ENCODE assay signal across 9 cellular contexts in the genomic region with DNA sequence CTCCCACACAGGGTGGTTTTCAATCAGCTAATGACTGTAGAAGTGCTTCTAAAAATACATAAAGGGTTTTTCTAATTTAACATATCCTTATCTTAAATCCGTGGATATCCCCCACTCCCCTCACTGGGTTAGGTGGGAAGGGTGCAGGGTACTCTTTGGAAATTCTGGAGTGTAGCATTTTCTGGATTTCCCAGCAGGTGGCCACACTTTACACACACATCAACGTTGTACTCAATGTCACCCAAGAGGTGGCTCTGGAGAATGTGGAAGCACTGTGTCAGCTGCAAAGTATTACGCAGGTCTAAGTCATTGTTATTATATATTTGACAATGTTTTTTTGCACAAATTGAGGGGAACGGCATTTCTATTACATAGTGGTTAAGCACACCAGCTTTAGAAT.
DNase-seq lines count a peak whose midpoint lies in the region; ATAC-seq, FAIRE-seq and TF ChIP-seq lines count a peak whose summit lies in the region.
"Had no signal": no experiment of that assay in that cellular context is flagged by ENCODE, and none has a peak within 500 bp of the region (broad histone marks: within the 10 kb centered on the region; RNA-seq: fewer than 3 reads in every experiment).

No MANE protein-coding gene starts in this region.

- H3K4me1 ChIP-seq in pancreas = no peaks in the 10 kb centered on the region

- peaks cover 27% of the 10 kb centered on the region for H3K27me3 Mint-ChIP-seq in activated CD8-positive, alpha-beta T cell treated with anti-CD3 and anti-CD28 coated beads, Interleukin-2, amount 10 ng/mL, durations not matched to agents 7 days and 5 days (ENCODE audit: low read depth)

- H3K27ac Mint-ChIP-seq in activated CD8-positive, alpha-beta T cell treated with anti-CD3 and anti-CD28 coated beads, Interleukin-2, amount 10 ng/mL, durations not matched to agents 7 days and 5 days = no peak overlapping the region
- H3K27ac Mint-ChIP-seq: activated CD4-positive, alpha-beta memory T cell treated with anti-CD3 and anti-CD28 coated beads for 36 hours had no signal

- CTCF ChIA-PET in activated CD8-positive, alpha-beta T cell treated with anti-CD3 and anti-CD28 coated beads, Interleukin-2, amount 10 ng/mL, durations not matched to agents 7 days and 5 days (lab: Charles Lee) = interaction anchor here (0.7 to 1.1 kb wide), 3 partner anchors 10 to 33 kb away, joined by 3 read pairs; no protein-coding TSS in a partner anchor

- peak; percentile 13 for DNase-seq in DMS53 (lab: John Stamatoyannopoulos, UW)
- DNase-seq in DMS53 treated with DMSO at 0.1 percent for 48 hours (lab: John Stamatoyannopoulos, UW; ENCODE audit: unreplicated experiment) = no peak
- no peak for DNase-seq in LNCaP clone FGC (ENCODE audit: low read depth)
- no peak for DNase-seq in epithelial cell of proximal tubule (ENCODE audit: low read depth)
- DNase-seq in pancreas = no peak
- no peak for DNase-seq in cerebellum (ENCODE audit: low spot score)
- no peak for DNase-seq in GM20000 (ENCODE audit: low spot score)
- DNase-seq in activated CD8-positive, alpha-beta T cell treated with anti-CD3 and anti-CD28 coated beads, Interleukin-2, amount 10 ng/mL, durations not matched to agents 7 days and 5 days = no peak
- DNase-seq: activated CD4-positive, alpha-beta memory T cell treated with anti-CD3 and anti-CD28 coated beads for 36 hours had no signal

- 18 to 24% methylated on average over 4 of the region's 4 CpGs for WGBS in pancreas, 2 donors

- POLR2A ChIA-PET in activated CD8-positive, alpha-beta T cell treated with anti-CD3 and anti-CD28 coated beads, Interleukin-2, amount 10 ng/mL, durations not matched to agents 7 days and 5 days (lab: Charles Lee) = interaction anchor here (0.5 kb wide), 1 partner anchor 186 kb away, joined by 3 read pairs; no protein-coding TSS in a partner anchor

- H3K4me3 ChIP-seq in LNCaP clone FGC (ENCODE audit: low read depth, low read length) (no peak overlapping the region), epithelial cell of proximal tubule (ENCODE audit: low read depth, low read length) (no peak overlapping the region), pancreas (no peak overlapping the region)

- H3K4me3 Mint-ChIP-seq in activated CD8-positive, alpha-beta T cell treated with anti-CD3 and anti-CD28 coated beads, Interleukin-2, amount 10 ng/mL, durations not matched to agents 7 days and 5 days = no peak overlapping the region
- H3K4me3 Mint-ChIP-seq: activated CD4-positive, alpha-beta memory T cell treated with anti-CD3 and anti-CD28 coated beads for 36 hours had no signal

- FAIRE-seq in pancreas (lab: Jason Lieb, UNC) = no peak

- no peak overlapping the region for H3K27ac ChIP-seq in pancreas

- H3K36me3 ChIP-seq in pancreas = no peaks in the 10 kb centered on the region

- H3K36me3 Mint-ChIP-seq in activated CD8-positive, alpha-beta T cell treated with anti-CD3 and anti-CD28 coated beads, Interleukin-2, amount 10 ng/mL, durations not matched to agents 7 days and 5 days (ENCODE audit: low read depth) = no peaks in the 10 kb centered on the region
- H3K36me3 Mint-ChIP-seq: activated CD4-positive, alpha-beta memory T cell treated with anti-CD3 and anti-CD28 coated beads for 36 hours had no signal

- TF ChIP-seq CTCF in LNCaP clone FGC (IDR thresholded peaks at IDR 0.05; ENCODE audit: control insufficient read depth, extremely low read depth, insufficient read depth) (peak; percentile 50), epithelial cell of proximal tubule (conservative IDR thresholded peaks at IDR 0.05; ENCODE audit: low read depth, low read length) (peak; percentile 55), pancreas (IDR thresholded peaks at IDR 0.05) (peak in 2 of 4 donors; percentile 8 to 20), GM20000 (IDR thresholded peaks at IDR 0.05; ENCODE audit: extremely low read depth, missing control alignments) (no peak)

- peak; percentile 55 to 75 (median 68) for ATAC-seq in pancreas
- ATAC-seq in activated CD8-positive, alpha-beta T cell treated with anti-CD3 and anti-CD28 coated beads, Interleukin-2, amount 10 ng/mL, durations not matched to agents 7 days and 5 days = no peak

- H3K4me1 Mint-ChIP-seq in activated CD8-positive, alpha-beta T cell treated with anti-CD3 and anti-CD28 coated beads, Interleukin-2, amount 10 ng/mL, durations not matched to agents 7 days and 5 days (ENCODE audit: low read depth) = no peaks in the 10 kb centered on the region

- no peaks in the 10 kb centered on the region for H3K9me3 ChIP-seq in pancreas

- no peaks in the 10 kb centered on the region for H3K27me3 ChIP-seq in pancreas

- no peaks in the 10 kb centered on the region for H3K9me3 Mint-ChIP-seq in activated CD8-positive, alpha-beta T cell treated with anti-CD3 and anti-CD28 coated beads, Interleukin-2, amount 10 ng/mL, durations not matched to agents 7 days and 5 days (ENCODE audit: insufficient read depth)
- H3K9me3 Mint-ChIP-seq: activated CD4-positive, alpha-beta memory T cell treated with anti-CD3 and anti-CD28 coated beads for 36 hours had no signal

- intact Hi-C loops in pancreas (cut with DNase I) = no loop called here
